20 cellular contexts compared by ENCODE assay signal in genomic region chr2:60499082-60499429, GRCh38. TPM values are rescaled to one million over a fixed set of nuclear protein-coding genes. Genes with fewer than 3 reads are reported as not detected.
DNase-seq lines count a peak whose midpoint lies in the region; ATAC-seq and TF ChIP-seq lines count a peak whose summit lies in the region.
"Had no signal": no experiment of that assay in that cellular context is flagged by ENCODE, and none has a peak within 500 bp of the region (broad histone marks: within the 10 kb centered on the region; RNA-seq: fewer than 3 reads in every experiment).

No MANE protein-coding gene starts in this region.

- H3K27ac ChIP-seq in gastroesophageal sphincter, result no peak overlapping the region
- H3K27ac ChIP-seq: lower lobe of right lung, pancreas, thyroid gland had no signal

- peaks cover 17 to 21% of the 10 kb centered on the region in 2 donors for H3K36me3 Mint-ChIP-seq in naive B cell
- H3K36me3 Mint-ChIP-seq: activated naive CD4-positive, alpha-beta T cell treated with anti-CD3 and anti-CD28 coated beads, Interleukin-2, amount 50 U/mL, for 24 hours had no signal

- H3K4me3 ChIP-seq in gastroesophageal sphincter, result no peak overlapping the region
- H3K4me3 ChIP-seq: dorsolateral prefrontal cortex, heart left ventricle, lower lobe of right lung, pancreas, thyroid gland had no signal

- TF ChIP-seq POLR2A in gastroesophageal sphincter (IDR thresholded peaks at IDR 0.05), result no peak

- no CpG with 5 or more reads among the region's 6 CpGs for WGBS in gastroesophageal sphincter (ENCODE audit: low coverage in 1 of 2), 2 donors

- H3K4me1 Mint-ChIP-seq in naive B cell, result peaks cover 83 to 99% (median 95%) of the 10 kb centered on the region in 3 donors
- H3K4me1 Mint-ChIP-seq: activated naive CD4-positive, alpha-beta T cell treated with anti-CD3 and anti-CD28 coated beads, Interleukin-2, amount 50 U/mL, for 24 hours; T-helper 17 cell had no signal

- H3K27ac Mint-ChIP-seq in naive B cell, result peak overlapping the region; percentile 88 to 98 (median 96)
- H3K27ac Mint-ChIP-seq: activated naive CD4-positive, alpha-beta T cell treated with anti-CD3 and anti-CD28 coated beads, Interleukin-2, amount 50 U/mL, for 24 hours; T-helper 17 cell had no signal

- H3K4me1 ChIP-seq in gastroesophageal sphincter, result no peaks in the 10 kb centered on the region
- H3K4me1 ChIP-seq: BE2C, lower lobe of right lung, thyroid gland had no signal

- H3K4me3 Mint-ChIP-seq in naive B cell, result peak overlapping the region in 7 of 8 donors; percentile 43 to 87 (median 71)
- H3K4me3 Mint-ChIP-seq: activated naive CD4-positive, alpha-beta T cell treated with anti-CD3 and anti-CD28 coated beads, Interleukin-2, amount 50 U/mL, for 24 hours; T-helper 17 cell had no signal

- TF ChIP-seq CTCF in gastroesophageal sphincter (IDR thresholded peaks at IDR 0.05), result no peak

- H3K9me3 ChIP-seq in gastroesophageal sphincter, result no peaks in the 10 kb centered on the region
- H3K9me3 ChIP-seq: BE2C, heart left ventricle, lower lobe of right lung, pancreas, thyroid gland had no signal

- no peak for TF ChIP-seq EP300 in gastroesophageal sphincter (IDR thresholded peaks at IDR 0.05)

- H3K9me3 Mint-ChIP-seq in naive B cell, result no peaks in the 10 kb centered on the region
- H3K9me3 Mint-ChIP-seq: activated naive CD4-positive, alpha-beta T cell treated with anti-CD3 and anti-CD28 coated beads, Interleukin-2, amount 50 U/mL, for 24 hours had no signal

- H3K27me3 Mint-ChIP-seq in naive B cell, result no peaks in the 10 kb centered on the region

- peaks cover 6% of the 10 kb centered on the region for H3K27me3 ChIP-seq in gastroesophageal sphincter
- H3K27me3 ChIP-seq: BE2C, dorsolateral prefrontal cortex, heart left ventricle, pancreas, thyroid gland had no signal

- no peaks in the 10 kb centered on the region for H3K36me3 ChIP-seq in gastroesophageal sphincter
- H3K36me3 ChIP-seq: BE2C, heart left ventricle, lower lobe of right lung, pancreas, thyroid gland had no signal

- no peak for DNase-seq in naive B cell
- DNase-seq in NCI-H510A treated with DMSO at 0.1 percent for 48 hours (lab: John Stamatoyannopoulos, UW), result no peak
- no peak for DNase-seq in NCI-H187 treated with DMSO at 0.1 percent for 48 hours (lab: John Stamatoyannopoulos, UW)
- DNase-seq in NCI-H1105 (lab: John Stamatoyannopoulos, UW), result no peak
- DNase-seq: activated CD4-positive, CD25-positive, alpha-beta regulatory T cell treated with anti-CD3 and anti-CD28 coated beads, Interleukin-2, amount 50 U/mL, for 72 hours; BE2C; H7; heart left ventricle; lower lobe of right lung; NCI-H187; pancreas; T-helper 17 cell; thyroid gland had no signal

- ATAC-seq in GM18868 (IDR thresholded peaks at IDR 0.05; ENCODE audit: unreplicated experiment), result peak; percentile 28
- ATAC-seq in GM21717 (IDR thresholded peaks at IDR 0.05; ENCODE audit: unreplicated experiment), result peak; percentile 26
- peak; percentile 49 for ATAC-seq in HG03159 (IDR thresholded peaks at IDR 0.05; ENCODE audit: unreplicated experiment)
- peak; percentile 44 to 58 for ATAC-seq in naive B cell (ENCODE audit: low read depth in 2 of 2)
- no peak for ATAC-seq in gastroesophageal sphincter
- ATAC-seq: lower lobe of right lung had no signal

RNA-seq across cellular contexts. Expression of gene BCL11A, which starts 54.4 kb away (rescaled TPM):
- polyA plus RNA-seq in naive B cell (ENCODE audit: low read depth in 6 of 6), result 100 to 1,000 TPM; 152 to 246 (median 192) TPM
- total RNA-seq in gastroesophageal sphincter, result 10 to 100 TPM in 1 of 4 donors, 1 to 10 TPM in 3; 3.6 to 10.6 (median 8.1) TPM
- total RNA-seq: M059J had no signal
